Comparison of ENCODE assay signal across 15 cellular contexts in genomic region chr10:6233725-6234277, GRCh38.
"Had no signal": no experiment of that assay in that cellular context is flagged by ENCODE, and none has a peak within 500 bp of the region (broad histone marks: within the 10 kb centered on the region; RNA-seq: fewer than 3 reads in every experiment).

No MANE protein-coding gene starts in this region.

- ATAC-seq: gastroesophageal sphincter; stimulated activated naive CD8-positive, alpha-beta T cell treated with anti-CD3 and anti-CD28 coated beads, Interleukin-15, Interleukin-2, amounts not matched to agents 100 U/mL and 50 U/mL, for 24 hours had no signal

- H3K4me3 ChIP-seq: gastroesophageal sphincter, heart right ventricle, right atrium auricular region, smooth muscle cell had no signal

- H3K4me2 ChIP-seq: smooth muscle cell had no signal

- H3K9me3 ChIP-seq: gastroesophageal sphincter, heart right ventricle, right atrium auricular region had no signal

- FAIRE-seq: TTC549 had no signal

- H3K4me1 ChIP-seq: gastroesophageal sphincter, right atrium auricular region had no signal

- DNase-seq: activated B cell treated with CpG ODN at 0.5 μM for 24 hours; activated CD4-positive, alpha-beta T cell treated with anti-CD3 and anti-CD28 coated beads, Interleukin-2, amount 10 ng/mL, durations not matched to agents 7 days and 5 days; activated effector memory CD4-positive, alpha-beta T cell treated with Interleukin-2 at 50 U/mL for 16 hours; erythroblast; heart right ventricle; naive B cell; stimulated activated CD4-positive, alpha-beta T cell treated with anti-CD3 and anti-CD28 coated beads, Interleukin-4, amount 100 ng/mL, for 4 hours; stimulated activated CD8-positive, alpha-beta memory T cell treated with anti-CD3 and anti-CD28 coated beads, Interleukin-4, amount 100 ng/mL, for 48 hours; stimulated activated naive CD8-positive, alpha-beta T cell treated with anti-CD3 and anti-CD28 coated beads, Interleukin-15, Interleukin-2, amounts not matched to agents 100 U/mL and 50 U/mL, for 24 hours; T-helper 2 cell; trophoblast cell had no signal

- H3K27ac ChIP-seq: gastroesophageal sphincter, heart right ventricle, right atrium auricular region had no signal

- H3K27me3 ChIP-seq: gastroesophageal sphincter, heart right ventricle, right atrium auricular region had no signal
